1 cellular context compared by ENCODE assay signal in genomic region chr17:30312218-30312617, GRCh38.
TF ChIP-seq lines count a peak whose summit lies in the region.

No MANE protein-coding gene starts in this region.

TF ChIP-seq in HCT116, 20 proteins besides CTCF, POLR2A, EP300 and RAD21:
- TF ChIP-seq POLR2AphosphoS5 (IDR thresholded peaks at IDR 0.05; ENCODE audit: low read depth, low read length), result no peak
- no peak for TF ChIP-seq ZNF274 (IDR thresholded peaks at IDR 0.05; ENCODE audit: low read depth, low read length)
- no peak for TF ChIP-seq EZH2 (IDR thresholded peaks at IDR 0.05)
- TF ChIP-seq SRF (IDR thresholded peaks at IDR 0.05; ENCODE audit: low read depth), result no peak
- TF ChIP-seq EGR1 (IDR thresholded peaks at IDR 0.05; ENCODE audit: low read depth), result no peak
- TF ChIP-seq FOSL1 (IDR thresholded peaks at IDR 0.05; ENCODE audit: low read depth), result no peak
- no peak for TF ChIP-seq ZFX (IDR thresholded peaks at IDR 0.05)
- TF ChIP-seq ATF3 (IDR thresholded peaks at IDR 0.05), result no peak
- no peak for TF ChIP-seq JUND (IDR thresholded peaks at IDR 0.05)
- TF ChIP-seq CBX3 (IDR thresholded peaks at IDR 0.05; ENCODE audit: low read depth), result no peak
- no peak for TF ChIP-seq EZH2phosphoT487 (IDR thresholded peaks at IDR 0.05; ENCODE audit: borderline replicate concordance)
- no peak for TF ChIP-seq MAX (IDR thresholded peaks at IDR 0.05)
- TF ChIP-seq TCF7L2 (IDR thresholded peaks at IDR 0.05; ENCODE audit: borderline replicate concordance, extremely low read depth, insufficient read depth, insufficient read length), result no peak
- no peak for TF ChIP-seq REST (IDR thresholded peaks at IDR 0.05; ENCODE audit: low read depth)
- no peak for TF ChIP-seq YY1 (IDR thresholded peaks at IDR 0.05; ENCODE audit: extremely low read depth, insufficient replicate concordance, low read depth, low read length)
